17 cellular contexts compared by ENCODE assay signal in the genomic region with DNA sequence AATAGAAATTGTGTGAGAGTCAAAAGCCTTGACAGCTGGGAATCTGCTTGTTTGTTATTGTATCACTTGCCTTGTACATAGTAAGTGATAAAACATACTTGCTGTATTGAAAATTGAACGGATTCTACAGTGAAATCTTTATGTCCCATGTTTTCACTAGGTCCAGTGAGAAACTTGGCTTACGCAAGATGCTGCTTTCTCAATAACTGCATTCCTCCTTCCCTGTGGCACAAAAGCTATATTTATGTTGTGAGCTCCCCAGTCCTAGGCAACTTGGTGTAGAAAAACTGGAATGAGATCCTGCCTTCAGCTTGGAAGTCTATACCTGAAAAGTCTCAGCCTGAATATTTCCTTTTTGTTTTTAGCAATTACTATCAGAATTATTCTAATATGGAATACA.
DNase-seq lines count a peak whose midpoint lies in the region; TF ChIP-seq lines count a peak whose summit lies in the region.
"Had no signal": no experiment of that assay in that cellular context is flagged by ENCODE, and none has a peak within 500 bp of the region (broad histone marks: within the 10 kb centered on the region; RNA-seq: fewer than 3 reads in every experiment).

No MANE protein-coding gene starts in this region.

- H3K36me3 ChIP-seq in HUES48 (ENCODE audit: control insufficient read depth, insufficient read depth, low read length) (no peaks in the 10 kb centered on the region), trophoblast cell (ENCODE audit: control insufficient read depth in 1 of 2, insufficient read depth in 2 of 2, low read length in 2 of 2) (no peaks in the 10 kb centered on the region)
- H3K36me3 ChIP-seq: BLaER1 treated with 17β-estradiol and CSF1 and Interleukin-3, amounts not matched to agents 10 nM and 100 nM had no signal

- peaks cover 54% of the 10 kb centered on the region for H3K4me1 ChIP-seq in HUES48 (ENCODE audit: control insufficient read depth, insufficient read depth, low read length)
- H3K4me1 ChIP-seq in trophoblast cell (ENCODE audit: control insufficient read depth in 1 of 2, insufficient read depth in 2 of 2, low read length in 2 of 2) = no peaks in the 10 kb centered on the region
- H3K4me1 ChIP-seq: BLaER1 treated with 17β-estradiol and CSF1 and Interleukin-3, amounts not matched to agents 10 nM and 100 nM had no signal

- H3K79me1 ChIP-seq in trophoblast cell (ENCODE audit: low read length) = no peaks in the 10 kb centered on the region

- no peaks in the 10 kb centered on the region for H3K79me2 ChIP-seq in trophoblast cell (ENCODE audit: control insufficient read depth, insufficient read depth, low read length, poor library complexity)

- no peak overlapping the region for H2BK5ac ChIP-seq in trophoblast cell (ENCODE audit: low read depth, low read length, poor library complexity)

- H4K12ac ChIP-seq in trophoblast cell (ENCODE audit: low read depth, low read length) = no peak overlapping the region

- no peak overlapping the region for H3K23ac ChIP-seq in trophoblast cell (ENCODE audit: low read length)

- H3K27me3 ChIP-seq in HUES48 (ENCODE audit: control insufficient read depth, insufficient read depth, low read length) = no peaks in the 10 kb centered on the region
- no peaks in the 10 kb centered on the region for H3K27me3 ChIP-seq in trophoblast cell (ENCODE audit: insufficient read depth, low read length)
- H3K27me3 ChIP-seq: BLaER1 treated with 17β-estradiol and CSF1 and Interleukin-3, amounts not matched to agents 10 nM and 100 nM had no signal

- H3K18ac ChIP-seq in trophoblast cell (ENCODE audit: low read length) = no peak overlapping the region

- DNase-seq in NB4 (ENCODE audit: low read depth) = peak; percentile 8
- DNase-seq in epithelial cell of esophagus (ENCODE audit: low read depth) = peak; percentile 10
- DNase-seq in trophoblast cell = peak; percentile 31 to 69
- DNase-seq in NCI-H345 (lab: John Stamatoyannopoulos, UW) = no peak
- no peak for DNase-seq in NK-92 treated with Interleukin-12 subunit alpha and Interleukin-12 subunit beta, amount 100 ng/mL, for 24 hours (lab: John Stamatoyannopoulos, UW)
- no peak for DNase-seq in NCI-H2227 (lab: John Stamatoyannopoulos, UW; ENCODE audit: unreplicated experiment)
- DNase-seq: CD8-positive, alpha-beta T cell; GM23248; KG1; NCI-H1092; NCI-H1436 treated with DMSO at 0.1 percent for 48 hours; NCI-H2029 treated with DMSO at 0.1 percent for 48 hours; NCI-H2171; NCI-H446 treated with DMSO at 0.1 percent for 48 hours; SHP77 had no signal

- peak overlapping the region; percentile 7; the same call in 1 of the 2 replicates for H3K9ac ChIP-seq in HUES48 (ENCODE audit: low read depth, low read length)
- no peak overlapping the region for H3K9ac ChIP-seq in trophoblast cell (ENCODE audit: low read length)
- H3K9ac ChIP-seq: BLaER1 treated with 17β-estradiol and CSF1 and Interleukin-3, amounts not matched to agents 10 nM and 100 nM; GM23248 had no signal

- no peak for TF ChIP-seq CTCF in NB4 (IDR thresholded peaks at IDR 0.05; ENCODE audit: low read depth, low read length)
- TF ChIP-seq CTCF in epithelial cell of esophagus (IDR thresholded peaks at IDR 0.05; ENCODE audit: insufficient read depth, low read depth, low read length, missing control alignments) = no peak

- H3K4me3 ChIP-seq in HUES48 (ENCODE audit: low read depth, low read length) (no peak overlapping the region), NB4 (ENCODE audit: low read depth, low read length) (no peak overlapping the region), epithelial cell of esophagus (ENCODE audit: low read length) (no peak overlapping the region), trophoblast cell (ENCODE audit: low read depth, low read length) (no peak overlapping the region)
- H3K4me3 ChIP-seq: BLaER1 treated with 17β-estradiol and CSF1 and Interleukin-3, amounts not matched to agents 10 nM and 100 nM; GM23248 had no signal

- no peak overlapping the region for H2BK120ac ChIP-seq in trophoblast cell (ENCODE audit: insufficient read depth, low read length, poor library complexity)

- no peak overlapping the region for H2AFZ ChIP-seq in trophoblast cell (ENCODE audit: insufficient read depth, low read length, poor library complexity)
- H2AFZ ChIP-seq: GM23248 had no signal

- no CpG with 5 or more reads among the region's 2 CpGs for WGBS in trophoblast cell (ENCODE audit: extremely low coverage, insufficient coverage, insufficient read length)

- no peak overlapping the region for H3K4ac ChIP-seq in trophoblast cell (ENCODE audit: low read depth, low read length)

- no peak overlapping the region for H3K14ac ChIP-seq in trophoblast cell (ENCODE audit: low read length)

- H4K8ac ChIP-seq in trophoblast cell (ENCODE audit: low read depth, low read length) = no peak overlapping the region

- H3K9me3 ChIP-seq in HUES48 (ENCODE audit: control insufficient read depth, insufficient read depth, low read length) = no peaks in the 10 kb centered on the region
- H3K9me3 ChIP-seq in trophoblast cell (ENCODE audit: insufficient read depth, low read depth, low read length) = no peaks in the 10 kb centered on the region

- H3K4me2 ChIP-seq in trophoblast cell (ENCODE audit: low read length) = no peak overlapping the region
- H3K4me2 ChIP-seq: BLaER1 treated with 17β-estradiol and CSF1 and Interleukin-3, amounts not matched to agents 10 nM and 100 nM had no signal

- no peak overlapping the region for H2AK5ac ChIP-seq in trophoblast cell (ENCODE audit: low read length)

- peak overlapping the region; percentile 56 for H3K27ac ChIP-seq in HUES48 (ENCODE audit: low read depth, low read length)
- no peak overlapping the region for H3K27ac ChIP-seq in trophoblast cell (ENCODE audit: low read depth, low read length)
- H3K27ac ChIP-seq: BLaER1 treated with 17β-estradiol and CSF1 and Interleukin-3, amounts not matched to agents 10 nM and 100 nM; GM23248 had no signal

- TF ChIP-seq POLR2A in NB4 (IDR thresholded peaks at IDR 0.05; ENCODE audit: extremely low read depth, insufficient read length) = no peak

- no peak overlapping the region for H4K91ac ChIP-seq in trophoblast cell (ENCODE audit: low read depth, low read length)

- H2BK12ac ChIP-seq in trophoblast cell (ENCODE audit: low read length) = no peak overlapping the region

Comparison
In these comparisons a context has a peak if more than half of its experiments do, and no peak if none do; other contexts are left out.
1. DNase-seq: peak in NB4 (single experiment), epithelial cell of esophagus (single experiment) and trophoblast cell (2 of 2); none in NCI-H345 (single experiment), NK-92 treated with Interleukin-12 subunit alpha and Interleukin-12 subunit beta, amount 100 ng/mL, for 24 hours (single experiment) and NCI-H2227 (single experiment).